28 cellular contexts compared by ENCODE assay signal in the genomic region with DNA sequence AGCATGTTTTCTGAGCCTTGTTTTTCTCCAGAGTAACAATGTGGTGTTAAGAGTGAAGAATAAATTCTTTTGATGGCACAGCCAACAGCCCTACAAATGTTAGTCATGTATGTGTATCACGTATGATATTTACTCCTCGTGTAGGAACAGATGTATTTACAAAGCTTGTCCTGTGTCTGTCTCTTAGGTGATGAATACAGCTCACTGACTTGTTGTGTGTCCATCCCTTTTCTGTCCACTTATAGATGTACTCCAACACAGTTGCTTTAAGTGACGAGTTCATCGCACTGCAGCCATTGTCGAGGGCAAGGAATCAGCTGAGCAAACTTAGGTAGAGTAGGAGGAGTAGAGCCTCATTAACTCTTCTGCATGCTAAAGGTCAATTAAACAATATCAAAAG.
DNase-seq lines count a peak whose midpoint lies in the region; ATAC-seq and TF ChIP-seq lines count a peak whose summit lies in the region.
"Had no signal": no experiment of that assay in that cellular context is flagged by ENCODE, and none has a peak within 500 bp of the region (broad histone marks: within the 10 kb centered on the region; RNA-seq: fewer than 3 reads in every experiment).

No MANE protein-coding gene starts in this region.

- CTCF ChIA-PET in Panc1 (lab: Charles Lee): interaction anchor here (0.6 to 0.9 kb wide), 2 partner anchors 9 to 19 kb away, joined by 3 to 7 read pairs; no protein-coding TSS in a partner anchor

- POLR2A ChIA-PET in Panc1 (lab: Charles Lee): no interaction called here

- TF ChIP-seq POLR2A in gastroesophageal sphincter (IDR thresholded peaks at IDR 0.05): no peak

- in situ Hi-C loops in Panc1 (cut with HindIII; ENCODE audit: low pct_unique_long_range_greater_than_20kb, low sequenced_read_pairs): no loop called here
- in situ Hi-C loops in KBM-7 (cut with MboI; ENCODE audit: low pct_unique_long_range_greater_than_20kb, low sequenced_read_pairs): no loop called here

- H3K4me1 ChIP-seq in Panc1 (ENCODE audit: control insufficient read depth, insufficient read depth, low read length) (no peaks in the 10 kb centered on the region), gastroesophageal sphincter (no peaks in the 10 kb centered on the region)
- H3K4me1 ChIP-seq: prostate gland had no signal

- no peak for TF ChIP-seq EP300 in gastroesophageal sphincter (IDR thresholded peaks at IDR 0.05)

- H3K4me1 Mint-ChIP-seq in natural killer cell: peaks cover 0 to 13% of the 10 kb centered on the region in 2 donors
- H3K4me1 Mint-ChIP-seq in natural killer cell treated with Interleukin-12 subunit alpha and Interleukin-12 subunit beta and Interleukin-15 and Interleukin-18, amount 100 ng/mL, for 72 hours (ENCODE audit: low read depth in 2 of 2): no peaks in the 10 kb centered on the region
- H3K4me1 Mint-ChIP-seq: activated CD8-positive, alpha-beta memory T cell treated with anti-CD3 and anti-CD28 coated beads, Interleukin-2, amount 10 ng/mL, durations not matched to agents 7 days and 5 days; memory B cell; stimulated activated naive CD8-positive, alpha-beta T cell treated with anti-CD3 and anti-CD28 coated beads, Interleukin-15, amount 100 ng/mL, for 72 hours had no signal

- H3K27me3 ChIP-seq in Panc1 (ENCODE audit: control insufficient read depth, insufficient read depth, low read length) (no peaks in the 10 kb centered on the region), layer of hippocampus (ENCODE audit: control insufficient read depth, insufficient read depth, low read length) (no peaks in the 10 kb centered on the region), gastroesophageal sphincter (no peaks in the 10 kb centered on the region)
- H3K27me3 ChIP-seq: right lobe of liver had no signal

- H3K27ac Mint-ChIP-seq in natural killer cell: peak overlapping the region; percentile 3 to 26
- peak overlapping the region in 1 of 2 donors; percentile 4 for H3K27ac Mint-ChIP-seq in natural killer cell treated with Interleukin-12 subunit alpha and Interleukin-12 subunit beta and Interleukin-15 and Interleukin-18, amount 100 ng/mL, for 72 hours
- H3K27ac Mint-ChIP-seq: activated CD8-positive, alpha-beta memory T cell treated with anti-CD3 and anti-CD28 coated beads, Interleukin-2, amount 10 ng/mL, durations not matched to agents 7 days and 5 days; stimulated activated naive CD8-positive, alpha-beta T cell treated with anti-CD3 and anti-CD28 coated beads, Interleukin-15, amount 100 ng/mL, for 72 hours had no signal

- H3K27me3 Mint-ChIP-seq in natural killer cell (ENCODE audit: low read depth in 2 of 2): no peaks in the 10 kb centered on the region
- no peaks in the 10 kb centered on the region for H3K27me3 Mint-ChIP-seq in natural killer cell treated with Interleukin-12 subunit alpha and Interleukin-12 subunit beta and Interleukin-15 and Interleukin-18, amount 100 ng/mL, for 72 hours
- H3K27me3 Mint-ChIP-seq: activated CD8-positive, alpha-beta memory T cell treated with anti-CD3 and anti-CD28 coated beads, Interleukin-2, amount 10 ng/mL, durations not matched to agents 7 days and 5 days; memory B cell; stimulated activated naive CD8-positive, alpha-beta T cell treated with anti-CD3 and anti-CD28 coated beads, Interleukin-15, amount 100 ng/mL, for 72 hours had no signal

- no peak overlapping the region for H3K4me3 ChIP-seq in Panc1 (ENCODE audit: low read depth in 2 of 2, low read length in 2 of 2)
- H3K4me3 ChIP-seq in gastroesophageal sphincter: no peak overlapping the region
- H3K4me3 ChIP-seq: prostate gland, right lobe of liver, SK-N-MC had no signal

- H3K4me3 Mint-ChIP-seq in natural killer cell: no peak overlapping the region
- H3K4me3 Mint-ChIP-seq in natural killer cell treated with Interleukin-12 subunit alpha and Interleukin-12 subunit beta and Interleukin-15 and Interleukin-18, amount 100 ng/mL, for 72 hours: no peak overlapping the region
- H3K4me3 Mint-ChIP-seq: activated CD8-positive, alpha-beta memory T cell treated with anti-CD3 and anti-CD28 coated beads, Interleukin-2, amount 10 ng/mL, durations not matched to agents 7 days and 5 days; activated T-cell treated with anti-CD3 and anti-CD28 coated beads, Interleukin-2, amount 50 U/mL, for 4 hours; memory B cell; stimulated activated naive CD8-positive, alpha-beta T cell treated with anti-CD3 and anti-CD28 coated beads, Interleukin-15, amount 100 ng/mL, for 72 hours had no signal

- H3K27ac ChIP-seq in Panc1 (ENCODE audit: low read length) (no peak overlapping the region), layer of hippocampus (ENCODE audit: low read depth, low read length) (peak overlapping the region; percentile 54), gastroesophageal sphincter (no peak overlapping the region)
- H3K27ac ChIP-seq: prostate gland, right lobe of liver, SK-N-MC had no signal

- no peak for ATAC-seq in natural killer cell
- ATAC-seq in natural killer cell treated with Interleukin-12 subunit alpha and Interleukin-12 subunit beta and Interleukin-15 and Interleukin-18, amount 100 ng/mL, for 72 hours: no peak
- ATAC-seq in Panc1: no peak
- no peak for ATAC-seq in HG02588 (IDR thresholded peaks at IDR 0.05; ENCODE audit: unreplicated experiment)
- ATAC-seq in gastroesophageal sphincter: no peak
- ATAC-seq: activated CD8-positive, alpha-beta memory T cell treated with anti-CD3 and anti-CD28 coated beads, Interleukin-2, amount 10 ng/mL, durations not matched to agents 7 days and 5 days; activated T-cell treated with anti-CD3 and anti-CD28 coated beads, Interleukin-2, amount 50 U/mL, for 4 hours; left lobe of liver; PC-3; right lobe of liver; stimulated activated naive CD8-positive, alpha-beta T cell treated with anti-CD3 and anti-CD28 coated beads, Interleukin-15, amount 100 ng/mL, for 72 hours had no signal

- H3K36me3 ChIP-seq in Panc1 (ENCODE audit: control insufficient read depth, insufficient read depth, low read length) (peaks cover 13% of the 10 kb centered on the region), gastroesophageal sphincter (peaks cover 0 to 85% of the 10 kb centered on the region in 2 donors)
- H3K36me3 ChIP-seq: prostate gland had no signal

- BruUV-seq in Panc1 (replicated peaks; lab: Mats Ljungman, UMichigan): TSS peak; percentile 9

- H3K36me3 Mint-ChIP-seq in natural killer cell: peaks cover 13% of the 10 kb centered on the region
- peaks cover 17% of the 10 kb centered on the region for H3K36me3 Mint-ChIP-seq in natural killer cell treated with Interleukin-12 subunit alpha and Interleukin-12 subunit beta and Interleukin-15 and Interleukin-18, amount 100 ng/mL, for 72 hours

- intact Hi-C loops in natural killer cell (cut with micrococcal nuclease) (no loop called here), Panc1 (cut with micrococcal nuclease; ENCODE audit: unreplicated experiment) (loop anchor here (10.0 kb wide), 1 partner anchor 187 kb away; no protein-coding TSS in a partner anchor)

- 89 to 95% methylated on average over 5 of the region's 5 CpGs for WGBS in gastroesophageal sphincter (ENCODE audit: low coverage in 1 of 2), 2 donors

- H3K9me3 ChIP-seq in Panc1 (ENCODE audit: control insufficient read depth, insufficient read depth, low read depth, low read length) (no peaks in the 10 kb centered on the region), gastroesophageal sphincter (no peaks in the 10 kb centered on the region)
- H3K9me3 ChIP-seq: prostate gland, right lobe of liver had no signal

- no peak for TF ChIP-seq CTCF in natural killer cell (IDR thresholded peaks at IDR 0.05)
- no peak for TF ChIP-seq CTCF in Panc1 (IDR thresholded peaks at IDR 0.05)
- no peak for TF ChIP-seq CTCF in gastroesophageal sphincter (IDR thresholded peaks at IDR 0.05)

- no peaks in the 10 kb centered on the region for H3K9me3 Mint-ChIP-seq in natural killer cell
- no peaks in the 10 kb centered on the region for H3K9me3 Mint-ChIP-seq in natural killer cell treated with Interleukin-12 subunit alpha and Interleukin-12 subunit beta and Interleukin-15 and Interleukin-18, amount 100 ng/mL, for 72 hours
- H3K9me3 Mint-ChIP-seq: activated T-cell treated with anti-CD3 and anti-CD28 coated beads, Interleukin-2, amount 50 U/mL, for 4 hours; memory B cell; stimulated activated naive CD8-positive, alpha-beta T cell treated with anti-CD3 and anti-CD28 coated beads, Interleukin-15, amount 100 ng/mL, for 72 hours had no signal

- DNase-seq in natural killer cell (no peak), Panc1 (ENCODE audit: low read depth, low spot score) (no peak), KBM-7 (no peak), germinal center (ENCODE audit: low spot score) (no peak)
- DNase-seq in natural killer cell treated with Interleukin-12 subunit alpha and Interleukin-12 subunit beta and Interleukin-15 and Interleukin-18, amount 100 ng/mL, for 72 hours (ENCODE audit: low spot score): no peak
- DNase-seq: activated CD4-positive, alpha-beta T cell treated with anti-CD3 and anti-CD28 coated beads, Interleukin-2, amount 50 U/mL, for 1 hour; activated CD4-positive, CD25-positive, alpha-beta regulatory T cell; activated CD8-positive, alpha-beta memory T cell treated with anti-CD3 and anti-CD28 coated beads, Interleukin-2, amount 10 ng/mL, durations not matched to agents 7 days and 5 days; activated gamma-delta T cell treated with Interleukin-2 at 50 U/mL for 16 hours; activated T-cell treated with anti-CD3 and anti-CD28 coated beads, Interleukin-2, amount 50 U/mL, for 4 hours; COR-L47; DMS79 treated with DMSO at 0.1 percent for 48 hours; GDM1; MV-4-11; NCI-H1436 treated with DMSO at 0.1 percent for 48 hours; NK-92 treated with Interleukin-12 subunit alpha and Interleukin-12 subunit beta, amount 100 ng/mL, for 24 hours; PC-3; right lobe of liver; stimulated activated CD8-positive, alpha-beta memory T cell treated with anti-CD3 and anti-CD28 coated beads, Interleukin-4, amount 100 ng/mL, for 48 hours; stimulated activated naive CD8-positive, alpha-beta T cell treated with anti-CD3 and anti-CD28 coated beads, Interleukin-15, amount 100 ng/mL, for 72 hours; trophoblast cell had no signal
